Comparison of ENCODE assay signal across 9 cellular contexts in the genomic region with DNA sequence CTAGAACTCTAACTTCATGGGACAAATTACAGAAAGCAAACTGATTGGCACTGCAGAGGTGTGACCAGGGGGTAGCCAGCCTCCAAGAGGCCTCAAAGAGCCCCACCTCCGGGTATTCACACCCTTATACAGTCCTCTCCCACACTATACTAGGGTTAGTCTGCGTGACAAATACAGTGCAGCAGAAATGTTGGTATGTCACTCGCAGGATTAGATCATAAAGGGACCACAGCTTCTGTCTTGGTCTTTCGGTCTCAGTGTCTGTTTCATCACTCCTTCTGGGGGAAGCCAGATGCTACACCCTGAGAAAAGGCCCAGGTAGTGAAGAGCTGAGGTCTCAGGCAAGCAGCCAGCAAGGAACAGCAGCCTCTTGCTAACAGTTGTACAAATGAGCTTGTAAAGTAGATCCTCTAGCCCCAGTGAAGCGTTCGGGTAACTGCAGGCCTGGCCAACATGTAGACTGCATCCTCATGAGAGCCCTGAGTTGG.
DNase-seq lines count a peak whose midpoint lies in the region; ATAC-seq lines count a peak whose summit lies in the region.
"Had no signal": no experiment of that assay in that cellular context is flagged by ENCODE, and none has a peak within 500 bp of the region (broad histone marks: within the 10 kb centered on the region; RNA-seq: fewer than 3 reads in every experiment).

No MANE protein-coding gene starts in this region.

- peak; percentile 75 for ATAC-seq in HG02763 (IDR thresholded peaks at IDR 0.05; ENCODE audit: unreplicated experiment)
- peak; percentile 89 for ATAC-seq in activated CD8-positive, alpha-beta memory T cell treated with anti-CD3 and anti-CD28 coated beads, Interleukin-2, amount 10 ng/mL, durations not matched to agents 7 days and 5 days

- peaks cover 48% of the 10 kb centered on the region for H3K4me1 Mint-ChIP-seq in activated CD8-positive, alpha-beta memory T cell treated with anti-CD3 and anti-CD28 coated beads, Interleukin-2, amount 10 ng/mL, durations not matched to agents 7 days and 5 days

- DNase-seq in NK-92 treated with Interleukin-12 subunit alpha and Interleukin-12 subunit beta, amount 100 ng/mL, for 24 hours (lab: John Stamatoyannopoulos, UW) = peak; percentile 4
- DNase-seq in NK-92 (lab: John Stamatoyannopoulos, UW; ENCODE audit: unreplicated experiment) (no peak), NCI-H446 treated with DMSO at 0.1 percent for 48 hours (lab: John Stamatoyannopoulos, UW) (no peak), DMS153 (lab: John Stamatoyannopoulos, UW) (no peak), KBM-7 (no peak)
- DNase-seq in activated CD8-positive, alpha-beta memory T cell treated with anti-CD3 and anti-CD28 coated beads, Interleukin-2, amount 10 ng/mL, durations not matched to agents 7 days and 5 days = peak; percentile 78
- peak; percentile 2 for DNase-seq in stimulated activated CD8-positive, alpha-beta memory T cell treated with anti-CD3 and anti-CD28 coated beads, Interleukin-7, amount 100 ng/mL, for 24 hours (ENCODE audit: low read depth)
- DNase-seq: ACHN had no signal

- H3K27ac Mint-ChIP-seq in activated CD8-positive, alpha-beta memory T cell treated with anti-CD3 and anti-CD28 coated beads, Interleukin-2, amount 10 ng/mL, durations not matched to agents 7 days and 5 days = peak overlapping the region; percentile 85

- in situ Hi-C loops in KBM-7 (cut with MboI; ENCODE audit: low pct_unique_long_range_greater_than_20kb, low sequenced_read_pairs) = no loop called here

- H3K27me3 Mint-ChIP-seq in activated CD8-positive, alpha-beta memory T cell treated with anti-CD3 and anti-CD28 coated beads, Interleukin-2, amount 10 ng/mL, durations not matched to agents 7 days and 5 days = no peaks in the 10 kb centered on the region

- CTCF ChIA-PET in activated CD8-positive, alpha-beta memory T cell treated with anti-CD3 and anti-CD28 coated beads, Interleukin-2, amount 10 ng/mL, durations not matched to agents 7 days and 5 days (lab: Charles Lee) = interaction anchor here (0.7 to 2.1 kb wide), 11 partner anchors 11 to 589 kb away, joined by 3 to 8 read pairs (median 5); no protein-coding TSS in a partner anchor

- H3K9me3 Mint-ChIP-seq in activated CD8-positive, alpha-beta memory T cell treated with anti-CD3 and anti-CD28 coated beads, Interleukin-2, amount 10 ng/mL, durations not matched to agents 7 days and 5 days (ENCODE audit: low read depth) = no peaks in the 10 kb centered on the region

- H3K36me3 Mint-ChIP-seq in activated CD8-positive, alpha-beta memory T cell treated with anti-CD3 and anti-CD28 coated beads, Interleukin-2, amount 10 ng/mL, durations not matched to agents 7 days and 5 days = peaks cover 54% of the 10 kb centered on the region

- no peak overlapping the region for H3K4me3 Mint-ChIP-seq in activated CD8-positive, alpha-beta memory T cell treated with anti-CD3 and anti-CD28 coated beads, Interleukin-2, amount 10 ng/mL, durations not matched to agents 7 days and 5 days

Comparison
In these comparisons a context has a peak if more than half of its experiments do, and no peak if none do; other contexts are left out.
1. DNase-seq: peak in NK-92 treated with Interleukin-12 subunit alpha and Interleukin-12 subunit beta, amount 100 ng/mL, for 24 hours (single experiment), activated CD8-positive, alpha-beta memory T cell treated with anti-CD3 and anti-CD28 coated beads, Interleukin-2, amount 10 ng/mL, durations not matched to agents 7 days and 5 days (single experiment) and stimulated activated CD8-positive, alpha-beta memory T cell treated with anti-CD3 and anti-CD28 coated beads, Interleukin-7, amount 100 ng/mL, for 24 hours (single experiment); none in NK-92 (single experiment), NCI-H446 treated with DMSO at 0.1 percent for 48 hours (single experiment), DMS153 (single experiment) and KBM-7 (single experiment).